11 cellular contexts compared by ENCODE assay signal in genomic region chr19:18089726-18090125, GRCh38. TPM values are rescaled to one million over a fixed set of nuclear protein-coding genes. Genes with fewer than 3 reads are reported as not detected.
DNase-seq lines count a peak whose midpoint lies in the region; ATAC-seq, FAIRE-seq and TF ChIP-seq lines count a peak whose summit lies in the region.
"Had no signal": no experiment of that assay in that cellular context is flagged by ENCODE, and none has a peak within 500 bp of the region (broad histone marks: within the 10 kb centered on the region; RNA-seq: fewer than 3 reads in every experiment).

No MANE protein-coding gene starts in this region.

- DNase-seq in HepG2 (ENCODE audit: low spot score) (no peak), thyroid gland (no peak), body of pancreas (no peak)
- DNase-seq in stimulated activated naive CD8-positive, alpha-beta T cell treated with anti-CD3 and anti-CD28 coated beads, Interleukin-15, amount 100 ng/mL, for 72 hours = peak in 1 of 2 donors; percentile 28
- DNase-seq: kidney glomerular epithelial cell had no signal

- intact Hi-C loops in HepG2 (cut with micrococcal nuclease; ENCODE audit: unreplicated experiment) = no loop called here
- intact Hi-C loops in thyroid gland (cut with DNase I) = no loop called here
- intact Hi-C loops in body of pancreas (cut with DNase I) = no loop called here

- no peaks in the 10 kb centered on the region; a peak in 2 of 5 replicates for H3K27me3 ChIP-seq in HepG2 (ENCODE audit: control insufficient read depth in 1 of 2, insufficient read depth in 2 of 2, low read length in 2 of 2)
- no peaks in the 10 kb centered on the region for H3K27me3 ChIP-seq in thyroid gland
- no peaks in the 10 kb centered on the region for H3K27me3 ChIP-seq in body of pancreas
- H3K27me3 ChIP-seq: cardiac muscle cell had no signal

- ATAC-seq in activated T-helper 17 cell treated with anti-CD3 and anti-CD28 coated beads, Interleukin-2, amount 50 U/mL, for 72 hours (replicated peaks) = no peak
- no peak for ATAC-seq in HepG2
- no peak for ATAC-seq in stimulated activated naive CD8-positive, alpha-beta T cell treated with anti-CD3 and anti-CD28 coated beads, Interleukin-15, amount 100 ng/mL, for 72 hours
- ATAC-seq in GM19397 (IDR thresholded peaks at IDR 0.05; ENCODE audit: unreplicated experiment) = no peak
- ATAC-seq in body of pancreas = no peak

- no peak overlapping the region for H2AFZ ChIP-seq in HepG2 (ENCODE audit: low read length)

- FAIRE-seq in HepG2 (lab: Jason Lieb, UNC) = no peak

- H3K36me3 Mint-ChIP-seq in IgD-negative memory B cell = no peaks in the 10 kb centered on the region
- peaks cover 6% of the 10 kb centered on the region for H3K36me3 Mint-ChIP-seq in activated T-helper 17 cell treated with anti-CD3 and anti-CD28 coated beads, Interleukin-2, amount 50 U/mL, for 72 hours (ENCODE audit: low read depth)

- H3K79me2 ChIP-seq in HepG2 (ENCODE audit: insufficient read depth, low read length) = no peaks in the 10 kb centered on the region

- no peak for TF ChIP-seq CTCF in HepG2 (CRISPR knock-in tag; IDR thresholded peaks at IDR 0.05)
- TF ChIP-seq CTCF in thyroid gland (IDR thresholded peaks at IDR 0.05) = no peak
- no peak for TF ChIP-seq CTCF in body of pancreas (IDR thresholded peaks at IDR 0.05)

- peak overlapping the region in 3 of 4 donors; percentile 78 to 93 (median 91) for H3K4me3 Mint-ChIP-seq in IgD-negative memory B cell
- H3K4me3 Mint-ChIP-seq in activated T-helper 17 cell treated with anti-CD3 and anti-CD28 coated beads, Interleukin-2, amount 50 U/mL, for 72 hours = peak overlapping the region; percentile 91
- H3K4me3 Mint-ChIP-seq in stimulated activated naive CD8-positive, alpha-beta T cell treated with anti-CD3 and anti-CD28 coated beads, Interleukin-15, amount 100 ng/mL, for 72 hours = peak overlapping the region; percentile 68 to 78

- no peak for TF ChIP-seq RAD21 in HepG2 (CRISPR knock-in tag; IDR thresholded peaks at IDR 0.05)

- H3K9ac ChIP-seq in HepG2 (ENCODE audit: insufficient read depth, low read depth, low read length) = no peak overlapping the region

- H3K27ac ChIP-seq in HepG2 (ENCODE audit: extremely low read length, insufficient read depth, low read length) (no peak overlapping the region), thyroid gland (no peak overlapping the region), body of pancreas (peak overlapping the region in 1 of 4 donors; percentile 53)
- H3K27ac ChIP-seq: cardiac muscle cell had no signal

- POLR2A ChIA-PET in HepG2 (lab: Yijun Ruan, JAX) = interaction anchor here (1.5 kb wide), 1 partner anchor 19 kb away, joined by 5 read pairs; no protein-coding TSS in a partner anchor

- H3K4me3 ChIP-seq in HepG2 (replicated peaks in 1 of 3; ENCODE audit: insufficient read depth in 1 of 3, low read depth in 2 of 3, low read length in 3 of 3) (no peak overlapping the region), thyroid gland (replicated peaks in 1 of 3) (no peak overlapping the region), body of pancreas (no peak overlapping the region)
- H3K4me3 ChIP-seq: cardiac muscle cell had no signal

- no TSS peak for BruUV-seq in HepG2 (replicated peaks; lab: Mats Ljungman, UMichigan)

- CTCF ChIA-PET in HepG2 (lab: Yijun Ruan, JAX; ENCODE audit: low intra/inter-chr PET ratio, low total read pairs) = no interaction called here

- peak overlapping the region; percentile 94 to 100 (median 96) for H3K27ac Mint-ChIP-seq in IgD-negative memory B cell
- peak overlapping the region; percentile 98 for H3K27ac Mint-ChIP-seq in activated T-helper 17 cell treated with anti-CD3 and anti-CD28 coated beads, Interleukin-2, amount 50 U/mL, for 72 hours
- H3K27ac Mint-ChIP-seq in stimulated activated naive CD8-positive, alpha-beta T cell treated with anti-CD3 and anti-CD28 coated beads, Interleukin-15, amount 100 ng/mL, for 72 hours = peak overlapping the region; percentile 90 to 96

- H3K36me3 ChIP-seq in HepG2 (replicated peaks in 1 of 2; ENCODE audit: control insufficient read depth in 1 of 2, insufficient read depth in 2 of 2, low read length in 2 of 2) = no peaks in the 10 kb centered on the region
- H3K36me3 ChIP-seq in thyroid gland = no peaks in the 10 kb centered on the region
- H3K36me3 ChIP-seq in body of pancreas (replicated peaks in 1 of 2; ENCODE audit: insufficient read depth in 1 of 2, low read depth in 2 of 2) = no peaks in the 10 kb centered on the region
- H3K36me3 ChIP-seq: cardiac muscle cell had no signal

- 16% methylated on average over 5 of the region's 5 CpGs for WGBS in HepG2 (ENCODE audit: low lambda C conversion rate)
- WGBS in thyroid gland, 2 donors = 68 to 86% methylated on average over 4 to 5 of the region's 5 CpGs
- 65 to 76% methylated on average over 5 of the region's 5 CpGs for WGBS in body of pancreas, 2 donors

- H3K27me3 Mint-ChIP-seq in IgD-negative memory B cell = no peaks in the 10 kb centered on the region
- H3K27me3 Mint-ChIP-seq in activated T-helper 17 cell treated with anti-CD3 and anti-CD28 coated beads, Interleukin-2, amount 50 U/mL, for 72 hours = no peaks in the 10 kb centered on the region
- no peaks in the 10 kb centered on the region for H3K27me3 Mint-ChIP-seq in stimulated activated naive CD8-positive, alpha-beta T cell treated with anti-CD3 and anti-CD28 coated beads, Interleukin-15, amount 100 ng/mL, for 72 hours

- H3K4me1 ChIP-seq in HepG2 (ENCODE audit: insufficient read depth, low read length) (peaks cover 57% of the 10 kb centered on the region), thyroid gland (no peaks in the 10 kb centered on the region), body of pancreas (no peaks in the 10 kb centered on the region)

- TF ChIP-seq POLR2A in HepG2 (IDR thresholded peaks at IDR 0.05; ENCODE audit: insufficient read depth in 1 of 2, low read depth in 2 of 2, low read length in 2 of 2) (no peak), thyroid gland (IDR thresholded peaks at IDR 0.05) (no peak), body of pancreas (IDR thresholded peaks at IDR 0.05) (no peak)

- TF ChIP-seq EP300 in HepG2 (IDR thresholded peaks at IDR 0.05; ENCODE audit: low read depth in 2 of 2, low read length in 2 of 2) (no peak), HepG2 (CRISPR knock-in tag; IDR thresholded peaks at IDR 0.05; ENCODE audit: borderline replicate concordance) (no peak)

- H3K4me2 ChIP-seq in HepG2 (ENCODE audit: low read depth, low read length) = peak overlapping the region; percentile 36; the same call in 1 of the 2 replicates

- H4K20me1 ChIP-seq in HepG2 (ENCODE audit: insufficient read depth, low read length) = no peaks in the 10 kb centered on the region

- peaks cover 28 to 43% (median 43%) of the 10 kb centered on the region in 3 donors for H3K4me1 Mint-ChIP-seq in IgD-negative memory B cell
- peaks cover 21% of the 10 kb centered on the region for H3K4me1 Mint-ChIP-seq in activated T-helper 17 cell treated with anti-CD3 and anti-CD28 coated beads, Interleukin-2, amount 50 U/mL, for 72 hours
- H3K4me1 Mint-ChIP-seq in stimulated activated naive CD8-positive, alpha-beta T cell treated with anti-CD3 and anti-CD28 coated beads, Interleukin-15, amount 100 ng/mL, for 72 hours = peaks cover 85% of the 10 kb centered on the region

- in situ Hi-C loops in HepG2 (cut with HindIII; ENCODE audit: extremely low pct_ligation_motif_present, low pct_unique_long_range_greater_than_20kb) = no loop called here

- H3K9me3 ChIP-seq in HepG2 (ENCODE audit: low read length) = no peaks in the 10 kb centered on the region
- no peaks in the 10 kb centered on the region for H3K9me3 ChIP-seq in thyroid gland
- H3K9me3 ChIP-seq in body of pancreas = no peaks in the 10 kb centered on the region

- H3K9me3 Mint-ChIP-seq in IgD-negative memory B cell = no peaks in the 10 kb centered on the region
- H3K9me3 Mint-ChIP-seq in activated T-helper 17 cell treated with anti-CD3 and anti-CD28 coated beads, Interleukin-2, amount 50 U/mL, for 72 hours = no peaks in the 10 kb centered on the region
- H3K9me3 Mint-ChIP-seq in stimulated activated naive CD8-positive, alpha-beta T cell treated with anti-CD3 and anti-CD28 coated beads, Interleukin-15, amount 100 ng/mL, for 72 hours = peaks cover 0 to under 1% of the 10 kb centered on the region in 2 donors

RNA-seq across cellular contexts. Expression of gene IL12RB1, which starts 3.0 kb away (rescaled TPM):
- 9.8 TPM for polyA plus RNA-seq in IgD-negative memory B cell
- 10 to 100 TPM; 28.6 to 54.5 TPM for total RNA-seq in activated T-helper 17 cell treated with anti-CD3 and anti-CD28 coated beads, Interleukin-2, amount 50 U/mL, for 72 hours
- 0.04 TPM in 1 of 2 replicates, not detected in the other for total RNA-seq in HepG2 (2016; rRNA removed; fragmentation: Illumina TruSeq; extraction: Trizol)
- total RNA-seq in HepG2 (2016; cell fraction: cytosol; rRNA removed; fragmentation: Illumina TruSeq; extraction: Trizol; ENCODE audit: low read depth) = not detected in 2 replicates
- 0.09 TPM in 1 of 2 replicates, not detected in the other for total RNA-seq in HepG2 (2016; cell fraction: insoluble cytoplasmic fraction; rRNA removed; fragmentation: Illumina TruSeq; extraction: Trizol)
- total RNA-seq in HepG2 (2016; cell fraction: membrane; rRNA removed; fragmentation: Illumina TruSeq; extraction: Trizol) = 0.12 TPM in 1 of 2 replicates, not detected in the other
- total RNA-seq in HepG2 (2016; cell fraction: nucleus; rRNA removed; fragmentation: Illumina TruSeq; extraction: Trizol) = not detected in 2 replicates
- polyA plus RNA-seq in HepG2 (2011; rRNA removed) = 0.03 and 0.13 TPM in 2 replicates
- polyA plus RNA-seq in HepG2 (2011; cell fraction: cytosol; rRNA removed) = 0.10 and 0.19 TPM in 2 replicates
- polyA plus RNA-seq in HepG2 (2011; cell fraction: nucleus; rRNA removed) = 0.27 and 0.35 TPM in 2 replicates
- polyA plus RNA-seq in HepG2 (2012) = 0.12 TPM in 1 of 2 replicates, not detected in the other
- not detected in 2 replicates for polyA plus RNA-seq in HepG2 (2016; cell fraction: cytosol; fragmentation: Illumina TruSeq; extraction: Trizol; ENCODE audit: low read depth)
- polyA plus RNA-seq in HepG2 (2016; cell fraction: insoluble cytoplasmic fraction; fragmentation: Illumina TruSeq; extraction: Trizol; ENCODE audit: low read depth) = not detected in 2 replicates
- polyA plus RNA-seq in HepG2 (2016; cell fraction: membrane; fragmentation: Illumina TruSeq; extraction: Trizol; ENCODE audit: low read depth) = 0.09 TPM in 1 of 2 replicates, not detected in the other
- polyA plus RNA-seq in HepG2 (2016; cell fraction: nucleus; fragmentation: Illumina TruSeq; extraction: Trizol; ENCODE audit: insufficient read depth, low read depth) = 0.20 TPM in 1 of 2 replicates, not detected in the other
- 0.12 and 0.36 TPM in 2 replicates for polyA minus RNA-seq in HepG2 (2011; rRNA and poly(A)+ RNA removed; ENCODE audit: low replicate concordance)
- not detected in 2 replicates for polyA minus RNA-seq in HepG2 (2011; cell fraction: cytosol; rRNA and poly(A)+ RNA removed)
- not detected in 2 replicates for polyA minus RNA-seq in HepG2 (2011; cell fraction: nucleus; rRNA and poly(A)+ RNA removed)
- total RNA-seq in thyroid gland = 1 to 10 TPM in 1 of 4 donors, under 1 TPM in 1, not detected in 2; 0.93 to 1.1 TPM
- 1 to 10 TPM in 1 of 2 donors, not detected in 1; 1.0 TPM for total RNA-seq in body of pancreas
- total RNA-seq: cardiac muscle cell, IMR-90, renal cortical epithelial cell had no signal
- polyA plus RNA-seq: cardiac muscle cell, IMR-90 had no signal

RNA-seq across cellular contexts. Expression of gene MAST3, which starts 7.9 kb away (rescaled TPM):
- polyA plus RNA-seq in IgD-negative memory B cell (20.3 TPM), HepG2 (2011; rRNA removed) (4.6 and 6.0 TPM in 2 replicates)
- total RNA-seq in activated T-helper 17 cell treated with anti-CD3 and anti-CD28 coated beads, Interleukin-2, amount 50 U/mL, for 72 hours = 10 to 100 TPM; 23.5 to 46.6 TPM
- total RNA-seq in HepG2 (2016; rRNA removed; fragmentation: Illumina TruSeq; extraction: Trizol) (4.1 and 4.5 TPM in 2 replicates), thyroid gland (1 to 10 TPM; 4.8 to 5.6 (median 5.0) TPM), body of pancreas (10 to 100 TPM; 17.6 to 35.3 TPM)
- total RNA-seq in HepG2 (2016; cell fraction: cytosol; rRNA removed; fragmentation: Illumina TruSeq; extraction: Trizol; ENCODE audit: low read depth) = 1.9 and 2.8 TPM in 2 replicates
- total RNA-seq in HepG2 (2016; cell fraction: insoluble cytoplasmic fraction; rRNA removed; fragmentation: Illumina TruSeq; extraction: Trizol) = 3.6 and 4.1 TPM in 2 replicates
- total RNA-seq in HepG2 (2016; cell fraction: membrane; rRNA removed; fragmentation: Illumina TruSeq; extraction: Trizol) = 4.4 and 5.1 TPM in 2 replicates
- total RNA-seq in HepG2 (2016; cell fraction: nucleus; rRNA removed; fragmentation: Illumina TruSeq; extraction: Trizol) = 5.3 and 7.5 TPM in 2 replicates
- 2.0 and 2.4 TPM in 2 replicates for polyA plus RNA-seq in HepG2 (2011; cell fraction: cytosol; rRNA removed)
- polyA plus RNA-seq in HepG2 (2011; cell fraction: nucleus; rRNA removed) = 18.7 and 20.6 TPM in 2 replicates
- polyA plus RNA-seq in HepG2 (2012) = 5.2 and 6.4 TPM in 2 replicates
- polyA plus RNA-seq in HepG2 (2016; cell fraction: cytosol; fragmentation: Illumina TruSeq; extraction: Trizol; ENCODE audit: low read depth) = 1.0 and 1.1 TPM in 2 replicates
- polyA plus RNA-seq in HepG2 (2016; cell fraction: insoluble cytoplasmic fraction; fragmentation: Illumina TruSeq; extraction: Trizol; ENCODE audit: low read depth) = 4.1 and 5.8 TPM in 2 replicates
- 2.0 and 2.2 TPM in 2 replicates for polyA plus RNA-seq in HepG2 (2016; cell fraction: membrane; fragmentation: Illumina TruSeq; extraction: Trizol; ENCODE audit: low read depth)
- 22.7 and 26.8 TPM in 2 replicates for polyA plus RNA-seq in HepG2 (2016; cell fraction: nucleus; fragmentation: Illumina TruSeq; extraction: Trizol; ENCODE audit: insufficient read depth, low read depth)
- 3.2 and 9.3 TPM in 2 replicates for polyA minus RNA-seq in HepG2 (2011; rRNA and poly(A)+ RNA removed; ENCODE audit: low replicate concordance)
- polyA minus RNA-seq in HepG2 (2011; cell fraction: cytosol; rRNA and poly(A)+ RNA removed) = 6.7 and 7.6 TPM in 2 replicates
- 7.3 and 8.5 TPM in 2 replicates for polyA minus RNA-seq in HepG2 (2011; cell fraction: nucleus; rRNA and poly(A)+ RNA removed)

Comparison
In these comparisons a context has a peak if more than half of its experiments do, and no peak if none do; other contexts are left out.
1. RNA of gene IL12RB1, which starts 3.0 kb away (total RNA-seq): 28.6 to 54.5 TPM in activated T-helper 17 cell treated with anti-CD3 and anti-CD28 coated beads, Interleukin-2, amount 50 U/mL, for 72 hours; 1.0 TPM in body of pancreas, 0.93 to 1.1 TPM in thyroid gland and 0.04 to 0.12 TPM in HepG2; every median in the first group is over 10 times any median in the second.
2. Peak in every context shown above with its lines, with median percentiles within 50 percentile points of each other: H3K27ac Mint-ChIP-seq and H3K4me3 Mint-ChIP-seq.